22 cellular contexts compared by ENCODE assay signal in the genomic region with DNA sequence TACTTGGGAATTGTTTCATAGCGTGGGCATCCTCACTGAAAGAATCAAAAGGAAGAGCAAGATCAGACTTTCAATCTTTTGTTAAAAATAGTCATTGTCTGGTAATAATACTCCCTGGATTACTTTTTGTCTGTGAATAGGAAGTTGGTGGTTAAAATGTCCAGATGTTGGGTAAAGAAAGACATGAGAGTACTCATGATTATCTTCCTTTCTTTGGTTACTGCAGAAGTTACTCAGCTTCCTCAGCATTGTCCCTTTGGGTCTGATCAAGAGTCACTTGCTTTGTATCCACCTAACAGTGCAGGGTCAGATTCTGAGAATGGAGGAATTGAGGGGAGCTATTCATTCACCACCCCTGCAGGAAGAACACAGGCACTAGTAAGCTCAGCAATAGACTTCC. TPM values are rescaled to one million over a fixed set of nuclear protein-coding genes. Genes with fewer than 3 reads are reported as not detected.
DNase-seq lines count a peak whose midpoint lies in the region; ATAC-seq and TF ChIP-seq lines count a peak whose summit lies in the region.
"Had no signal": no experiment of that assay in that cellular context is flagged by ENCODE, and none has a peak within 500 bp of the region (broad histone marks: within the 10 kb centered on the region; RNA-seq: fewer than 3 reads in every experiment).

No MANE protein-coding gene starts in this region.

- TF ChIP-seq POLR2A in heart left ventricle (IDR thresholded peaks at IDR 0.05) = no peak

- in situ Hi-C loops in Panc1 (cut with HindIII; ENCODE audit: low pct_unique_long_range_greater_than_20kb, low sequenced_read_pairs) = no loop called here

- intact Hi-C loops in heart left ventricle (cut with DNase I) (loop anchor here in 1 of 10 donors (10.0 kb wide), 1 partner anchor 72 kb away; no protein-coding TSS in a partner anchor), Right ventricle myocardium superior (cut with DNase I) (no loop called here), Panc1 (cut with micrococcal nuclease; ENCODE audit: unreplicated experiment) (no loop called here)

- H3K4me1 ChIP-seq in heart left ventricle (peaks cover 2 to 56% (median 38%) of the 10 kb centered on the region in 12 donors), Panc1 (ENCODE audit: control insufficient read depth, insufficient read depth, low read length) (peaks cover 27% of the 10 kb centered on the region)

- TF ChIP-seq CTCF in heart left ventricle (IDR thresholded peaks at IDR 0.05) = no peak
- TF ChIP-seq CTCF in Panc1 (IDR thresholded peaks at IDR 0.05) = no peak
- no peak for TF ChIP-seq CTCF in fibroblast of mammary gland (conservative IDR thresholded peaks at IDR 0.05; ENCODE audit: control insufficient read depth, insufficient read depth, low read depth, low read length)

- POLR2A ChIA-PET in Panc1 (lab: Charles Lee) = no interaction called here

- 67 to 73% (median 70%) methylated on average over 1 of the region's 1 CpG for WGBS in heart left ventricle, 4 donors

- H3K9me3 ChIP-seq in heart left ventricle = no peaks in the 10 kb centered on the region
- H3K9me3 ChIP-seq in Panc1 (ENCODE audit: control insufficient read depth, insufficient read depth, low read depth, low read length) = peaks cover 14% of the 10 kb centered on the region; the same call in 1 of the 2 replicates
- H3K9me3 ChIP-seq: stomach had no signal

- H3K27ac ChIP-seq in heart left ventricle = peak overlapping the region in 10 of 12 donors; percentile 6 to 72 (median 40)
- H3K27ac ChIP-seq in Panc1 (ENCODE audit: low read length) = peak overlapping the region; percentile 45; the same call in 1 of the 2 replicates
- peak overlapping the region; percentile 33 for H3K27ac ChIP-seq in temporal lobe (ENCODE audit: low read depth, low read length)
- H3K27ac ChIP-seq: KMS-11, stomach had no signal

- ATAC-seq in heart left ventricle (no peak), Right ventricle myocardium superior (ENCODE audit: poor library complexity) (no peak), Panc1 (no peak)
- ATAC-seq: esophagus mucosa, T-helper 17 cell had no signal

- no TSS peak for BruUV-seq in Panc1 (replicated peaks; lab: Mats Ljungman, UMichigan)

- no peak overlapping the region for H3K4me3 ChIP-seq in heart left ventricle
- H3K4me3 ChIP-seq in Panc1 (ENCODE audit: low read depth in 2 of 2, low read length in 2 of 2) = no peak overlapping the region
- H3K4me3 ChIP-seq in fibroblast of mammary gland (ENCODE audit: control insufficient read depth, low read depth, low read length) = no peak overlapping the region
- H3K4me3 ChIP-seq: stomach had no signal

- H3K27me3 ChIP-seq in heart left ventricle = no peaks in the 10 kb centered on the region
- no peaks in the 10 kb centered on the region for H3K27me3 ChIP-seq in Panc1 (ENCODE audit: control insufficient read depth, insufficient read depth, low read length)
- H3K27me3 ChIP-seq: stomach had no signal

- DNase-seq in heart left ventricle = no peak
- no peak for DNase-seq in Right ventricle myocardium superior
- no peak for DNase-seq in Panc1 (ENCODE audit: low read depth, low spot score)
- DNase-seq in fibroblast of mammary gland (ENCODE audit: low read depth) = peak; percentile 42
- DNase-seq in A172 (ENCODE audit: low spot score) = no peak
- DNase-seq in T-helper 9 cell = no peak
- DNase-seq in ureter (ENCODE audit: low spot score) = no peak
- DNase-seq: activated CD4-positive, alpha-beta T cell treated with anti-CD3 and anti-CD28 coated beads, Interleukin-2, amount 10 ng/mL, durations not matched to agents 7 days and 5 days; C1 segment of cervical spinal cord; effector memory CD4-positive, alpha-beta T cell; H9; naive B cell; NCI-H1048; NCI-H187 treated with DMSO at 0.1 percent for 48 hours; NCI-H345; retina; stomach; T-helper 17 cell had no signal

- CTCF ChIA-PET in Panc1 (lab: Charles Lee) = no interaction called here

- H3K36me3 ChIP-seq in heart left ventricle (peaks cover 0 to 18% (median 2%) of the 10 kb centered on the region in 9 donors), Panc1 (ENCODE audit: control insufficient read depth, insufficient read depth, low read length) (no peaks in the 10 kb centered on the region)

RNA-seq across cellular contexts. Expression of a gene that starts 54.6 kb away (rescaled TPM):
- 10 to 100 TPM; 44.2 to 76.5 (median 59.1) TPM for total RNA-seq in heart left ventricle
- polyA plus RNA-seq in heart left ventricle = 10 to 100 TPM; 15.0 to 15.7 TPM
- 52.4 TPM for total RNA-seq in Right ventricle myocardium superior
- 25.0 TPM for total RNA-seq in Panc1 (2021; ENCODE audit: unreplicated experiment)
- polyA plus RNA-seq in Panc1 (2012; ENCODE audit: insufficient read length) = 13.8 TPM
- total RNA-seq in temporal lobe = 9.3 TPM
- total RNA-seq in A172 (2014; rRNA removed; shearing (Covaris generic)) = 22.4 and 29.3 TPM in 2 replicates
- 70.4 TPM for total RNA-seq in ureter
- total RNA-seq: activated CD4-positive, alpha-beta T cell treated with anti-CD3 and anti-CD28 coated beads, Interleukin-2, amount 10 ng/mL, durations not matched to agents 7 days and 5 days; activated T-helper 1 cell treated with anti-CD3 and anti-CD28 coated beads, Interleukin-12 subunit alpha, Interleukin-12 subunit beta, Interleukin-2, Interleukin-4 antibody, amounts not matched to agents 30 ng/mL and 10 ng/mL and 1 ng/mL, durations not matched to agents 14 hours and 24 hours and 36 hours had no signal
